21 cellular contexts compared by ENCODE assay signal in genomic region chr15:76359152-76359551, GRCh38. TPM values are rescaled to one million over a fixed set of nuclear protein-coding genes. Genes with fewer than 3 reads are reported as not detected.
"Had no signal": no experiment of that assay in that cellular context is flagged by ENCODE, and none has a peak within 500 bp of the region (broad histone marks: within the 10 kb centered on the region; RNA-seq: fewer than 3 reads in every experiment).

No MANE protein-coding gene starts in this region.

- H3K9me3 ChIP-seq: esophagus muscularis mucosa, gastroesophageal sphincter, heart left ventricle, right lobe of liver, suprapubic skin had no signal

- H3K27me3 ChIP-seq: esophagus muscularis mucosa, foreskin keratinocyte, gastroesophageal sphincter, heart left ventricle, neural progenitor cell, right lobe of liver, suprapubic skin had no signal

- DNase-seq: dermis blood vessel endothelial cell; effector memory CD4-positive, alpha-beta T cell; foreskin keratinocyte; heart left ventricle; hippocampal formation; left cardiac atrium; mesenchymal stem cell; naive thymus-derived CD4-positive, alpha-beta T cell; right lobe of liver; small intestine; stimulated activated CD4-positive, alpha-beta T cell treated with anti-CD3 and anti-CD28 coated beads, Interleukin-15, amount 100 ng/mL, for 24 hours; stimulated activated CD4-positive, alpha-beta T cell treated with anti-CD3 and anti-CD28 coated beads, Interleukin-2, amount 100 ng/mL, for 48 hours; stimulated activated naive B cell treated with anti-CD40 and anti-IgM and Interleukin-4, amounts not matched to agents 10 μg/mL and 1 μg/mL and 100 μg/mL, for 72 hours; trophoblast cell had no signal

- H3K36me3 ChIP-seq: neural progenitor cell, right lobe of liver, suprapubic skin had no signal

- H3K27ac ChIP-seq: coronary artery, esophagus muscularis mucosa, foreskin keratinocyte, gastroesophageal sphincter, heart left ventricle, neural progenitor cell, parathyroid adenoma, right lobe of liver, suprapubic skin had no signal

- H3K4me1 ChIP-seq: esophagus muscularis mucosa, foreskin keratinocyte, gastroesophageal sphincter, heart left ventricle, neural progenitor cell, parathyroid adenoma, right lobe of liver, suprapubic skin had no signal

- H3K4me3 ChIP-seq: coronary artery, esophagus muscularis mucosa, gastroesophageal sphincter, heart left ventricle, neural progenitor cell, right lobe of liver, suprapubic skin had no signal

- ATAC-seq: foreskin keratinocyte; gastroesophageal sphincter; heart left ventricle; left cardiac atrium; naive thymus-derived CD4-positive, alpha-beta T cell; stimulated activated naive B cell treated with anti-CD40 and anti-IgM and Interleukin-4, amounts not matched to agents 10 μg/mL and 1 μg/mL and 100 μg/mL, for 72 hours had no signal

RNA-seq across cellular contexts. Expression of gene ISL2, which starts 22.6 kb away (rescaled TPM):
- total RNA-seq: endothelial cell of umbilical vein, heart left ventricle, left cardiac atrium, right lobe of liver had no signal
